In the genomic region with DNA sequence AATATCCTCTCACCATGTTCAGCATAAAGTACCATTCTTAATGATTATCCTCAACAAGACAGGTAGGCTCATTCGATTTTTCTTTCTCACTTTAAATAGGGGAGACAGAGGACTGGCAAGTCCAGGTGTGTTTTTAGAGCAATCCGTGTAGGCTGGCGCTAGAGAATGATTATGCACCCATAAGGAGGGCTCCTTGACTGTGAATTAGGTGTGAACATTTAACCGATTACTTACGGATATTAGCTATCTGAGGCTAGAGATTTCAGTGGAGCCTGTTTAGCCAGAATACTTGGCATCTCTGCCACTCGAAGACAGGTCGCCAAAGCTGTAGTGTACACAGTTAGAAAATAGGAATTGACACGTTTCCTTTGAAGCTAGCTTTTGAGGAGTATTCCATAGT, we compare ENCODE assay signal across 9 cellular contexts. TPM values are rescaled to one million over a fixed set of nuclear protein-coding genes. Genes with fewer than 3 reads are reported as not detected.
DNase-seq lines count a peak whose midpoint lies in the region; TF ChIP-seq lines count a peak whose summit lies in the region.
"Had no signal": no experiment of that assay in that cellular context is flagged by ENCODE, and none has a peak within 500 bp of the region (broad histone marks: within the 10 kb centered on the region; RNA-seq: fewer than 3 reads in every experiment).

No MANE protein-coding gene starts in this region.

- H3K4me3 Mint-ChIP-seq in CD8-positive, alpha-beta memory T cell: peak overlapping the region; percentile 9 to 96 (median 89)

- CTCF ChIA-PET in CD8-positive, alpha-beta memory T cell (lab: Charles Lee): no interaction called here

- H3K4me1 ChIP-seq in CD8-positive, alpha-beta memory T cell (ENCODE audit: insufficient read depth, low read length): peaks cover 46% of the 10 kb centered on the region
- H3K4me1 ChIP-seq in parathyroid adenoma: peaks cover 17% of the 10 kb centered on the region

- DNase-seq in CD8-positive, alpha-beta memory T cell: no peak
- DNase-seq in NCI-H69 (lab: John Stamatoyannopoulos, UW) (peak; percentile 53), dermis blood vessel endothelial cell (peak; percentile 51), NCI-H187 treated with DMSO at 0.1 percent for 48 hours (lab: John Stamatoyannopoulos, UW) (no peak), COLO829 (ENCODE audit: low spot score) (no peak)
- DNase-seq in stimulated activated CD4-positive, alpha-beta T cell treated with anti-CD3 and anti-CD28 coated beads, Interleukin-4, amount 100 ng/mL, for 24 hours: no peak
- DNase-seq in activated CD8-positive, alpha-beta memory T cell treated with anti-CD3 and anti-CD28 coated beads for 24 hours: no peak
- DNase-seq: Kasumi-1 had no signal

- peaks cover 13% of the 10 kb centered on the region for H3K36me3 ChIP-seq in CD8-positive, alpha-beta memory T cell (ENCODE audit: insufficient read depth, low read length)
- H3K36me3 ChIP-seq in parathyroid adenoma (ENCODE audit: control insufficient read depth, insufficient read depth, low read length): no peaks in the 10 kb centered on the region

- H3K36me3 Mint-ChIP-seq in CD8-positive, alpha-beta memory T cell: peaks cover 8 to 48% (median 8%) of the 10 kb centered on the region in 3 donors

- no peak overlapping the region for H2AFZ ChIP-seq in parathyroid adenoma

- no peak for TF ChIP-seq CTCF in parathyroid adenoma (IDR thresholded peaks at IDR 0.05)

- no peak overlapping the region for H3K4me3 ChIP-seq in CD8-positive, alpha-beta memory T cell (ENCODE audit: low read length)
- no peak overlapping the region for H3K4me3 ChIP-seq in parathyroid adenoma (ENCODE audit: low read depth, low read length)

- H3K4me2 ChIP-seq in parathyroid adenoma (ENCODE audit: low read length): peak overlapping the region; percentile 16

- peaks cover 0 to 3% (median 0%) of the 10 kb centered on the region in 5 donors for H3K9me3 Mint-ChIP-seq in CD8-positive, alpha-beta memory T cell

- no peak overlapping the region for H3K9ac ChIP-seq in parathyroid adenoma

- no peaks in the 10 kb centered on the region for H3K27me3 ChIP-seq in CD8-positive, alpha-beta memory T cell (ENCODE audit: insufficient read depth, low read length, poor library complexity, severe bottlenecking)
- no peaks in the 10 kb centered on the region for H3K27me3 ChIP-seq in parathyroid adenoma (ENCODE audit: control insufficient read depth, insufficient read depth, low read length)

- H3K9me3 ChIP-seq in CD8-positive, alpha-beta memory T cell (ENCODE audit: low read length): no peaks in the 10 kb centered on the region
- no peaks in the 10 kb centered on the region for H3K9me3 ChIP-seq in parathyroid adenoma (ENCODE audit: control insufficient read depth, low read length)

- H3K27ac Mint-ChIP-seq in CD8-positive, alpha-beta memory T cell: peak overlapping the region; percentile 44 to 95 (median 62)

- H3K27ac ChIP-seq in CD8-positive, alpha-beta memory T cell (ENCODE audit: low read depth, low read length): no peak overlapping the region
- H3K27ac ChIP-seq in parathyroid adenoma: peak overlapping the region; percentile 65

- POLR2A ChIA-PET in CD8-positive, alpha-beta memory T cell (lab: Charles Lee): no interaction called here

- peaks cover 39 to 74% (median 66%) of the 10 kb centered on the region in 3 donors for H3K4me1 Mint-ChIP-seq in CD8-positive, alpha-beta memory T cell

- H3K79me2 ChIP-seq in parathyroid adenoma: peaks cover 12% of the 10 kb centered on the region

- no peaks in the 10 kb centered on the region for H3K27me3 Mint-ChIP-seq in CD8-positive, alpha-beta memory T cell

RNA-seq across cellular contexts. Expression of a gene that starts 1.9 kb away (rescaled TPM):
- 10 to 100 TPM; 73.3 to 75.6 TPM for total RNA-seq in CD8-positive, alpha-beta memory T cell
- 9.5 TPM for polyA plus RNA-seq in CD8-positive, alpha-beta memory T cell
- total RNA-seq in dermis blood vessel endothelial cell: 322 and 488 TPM in 2 replicates

Comparison
In these comparisons a context has a peak if more than half of its experiments do, and no peak if none do; other contexts are left out.
1. DNase-seq: peak in NCI-H69 (single experiment) and dermis blood vessel endothelial cell (single experiment); none in CD8-positive, alpha-beta memory T cell (0 of 5), stimulated activated CD4-positive, alpha-beta T cell treated with anti-CD3 and anti-CD28 coated beads, Interleukin-4, amount 100 ng/mL, for 24 hours (single experiment), NCI-H187 treated with DMSO at 0.1 percent for 48 hours (single experiment), activated CD8-positive, alpha-beta memory T cell treated with anti-CD3 and anti-CD28 coated beads for 24 hours (single experiment) and COLO829 (single experiment).